In genomic region chr12:72271401-72271740, GRCh38 we compare ENCODE assay signal across 8 cellular contexts. TPM values are rescaled to one million over a fixed set of nuclear protein-coding genes. Genes with fewer than 3 reads are reported as not detected.
DNase-seq lines count a peak whose midpoint lies in the region; ATAC-seq and TF ChIP-seq lines count a peak whose summit lies in the region.

No MANE protein-coding gene starts in this region.

- no peak for TF ChIP-seq POLR2A in stomach (IDR thresholded peaks at IDR 0.05)

- no peak overlapping the region for H3K27ac Mint-ChIP-seq in activated naive CD8-positive, alpha-beta T cell
- H3K27ac Mint-ChIP-seq in activated naive CD8-positive, alpha-beta T cell treated with anti-CD3 and anti-CD28 coated beads, Interleukin-2, amount 50 U/mL, for 24 hours: no peak overlapping the region

- intact Hi-C loops in stomach (cut with DNase I; ENCODE audit: low total_unique reads): no loop called here

- no peaks in the 10 kb centered on the region for H3K36me3 Mint-ChIP-seq in activated naive CD8-positive, alpha-beta T cell
- no peaks in the 10 kb centered on the region for H3K36me3 Mint-ChIP-seq in activated naive CD8-positive, alpha-beta T cell treated with anti-CD3 and anti-CD28 coated beads, Interleukin-2, amount 50 U/mL, for 24 hours (ENCODE audit: low read depth)

- H3K9me3 ChIP-seq in iPS-15b (ENCODE audit: control insufficient read depth, insufficient read depth, low read length): no peaks in the 10 kb centered on the region
- no peaks in the 10 kb centered on the region for H3K9me3 ChIP-seq in stomach

- peak overlapping the region; percentile 28 for H3K9ac ChIP-seq in iPS-15b (ENCODE audit: low read depth, low read length)

- H3K4me3 Mint-ChIP-seq in activated naive CD8-positive, alpha-beta T cell: peak overlapping the region; percentile 7
- H3K4me3 Mint-ChIP-seq in activated naive CD8-positive, alpha-beta T cell treated with anti-CD3 and anti-CD28 coated beads, Interleukin-2, amount 50 U/mL, for 24 hours: no peak overlapping the region

- H3K4me1 Mint-ChIP-seq in activated naive CD8-positive, alpha-beta T cell (ENCODE audit: low read depth): peaks cover 6% of the 10 kb centered on the region
- peaks cover 4% of the 10 kb centered on the region for H3K4me1 Mint-ChIP-seq in activated naive CD8-positive, alpha-beta T cell treated with anti-CD3 and anti-CD28 coated beads, Interleukin-2, amount 50 U/mL, for 24 hours

- no peaks in the 10 kb centered on the region for H3K9me3 Mint-ChIP-seq in activated naive CD8-positive, alpha-beta T cell (ENCODE audit: low read depth)
- H3K9me3 Mint-ChIP-seq in activated naive CD8-positive, alpha-beta T cell treated with anti-CD3 and anti-CD28 coated beads, Interleukin-2, amount 50 U/mL, for 24 hours: no peaks in the 10 kb centered on the region

- TF ChIP-seq CTCF in astrocyte of the cerebellum (IDR thresholded peaks at IDR 0.05; ENCODE audit: low read depth, low read length, missing control alignments): peak; percentile 43
- no peak for TF ChIP-seq CTCF in stomach (IDR thresholded peaks at IDR 0.05)

- H3K36me3 ChIP-seq in iPS-15b (ENCODE audit: control insufficient read depth, insufficient read depth, low read length) (no peaks in the 10 kb centered on the region), stomach (no peaks in the 10 kb centered on the region)

- no peak for DNase-seq in activated naive CD8-positive, alpha-beta T cell treated with anti-CD3 and anti-CD28 coated beads, Interleukin-2, amount 50 U/mL, for 24 hours
- DNase-seq in astrocyte of the cerebellum (ENCODE audit: low read depth) (peak; percentile 34), stomach (no peak), NCI-H1048 (lab: John Stamatoyannopoulos, UW) (no peak), HCEC 1CT (no peak), SIG-M5 (lab: John Stamatoyannopoulos, UW) (no peak)

- 0 to 6% (median 4%) methylated on average over 15 of the region's 15 CpGs for WGBS in stomach, 5 donors

- H3K4me3 ChIP-seq in astrocyte of the cerebellum (ENCODE audit: low read depth, low read length) (peak overlapping the region; percentile 79), iPS-15b (ENCODE audit: low read depth, low read length) (peak overlapping the region; percentile 63), stomach (peak overlapping the region; percentile 53 to 73 (median 60))

- H3K27ac ChIP-seq in stomach: peak overlapping the region in 3 of 5 donors; percentile 11 to 72 (median 72)

- H3K27me3 Mint-ChIP-seq in activated naive CD8-positive, alpha-beta T cell: peaks cover 30% of the 10 kb centered on the region
- H3K27me3 Mint-ChIP-seq in activated naive CD8-positive, alpha-beta T cell treated with anti-CD3 and anti-CD28 coated beads, Interleukin-2, amount 50 U/mL, for 24 hours: peaks cover 46% of the 10 kb centered on the region

- in situ Hi-C loops in astrocyte of the cerebellum (cut with HindIII; ENCODE audit: low sequenced_read_pairs): no loop called here

- TF ChIP-seq EP300 in stomach (IDR thresholded peaks at IDR 0.05): no peak

- H3K27me3 ChIP-seq in iPS-15b (ENCODE audit: control insufficient read depth, insufficient read depth, low read length) (peaks cover 22% of the 10 kb centered on the region), stomach (peaks cover 17 to 61% (median 35%) of the 10 kb centered on the region in 3 donors)

- no peak for ATAC-seq in activated naive CD8-positive, alpha-beta T cell treated with anti-CD3 and anti-CD28 coated beads, Interleukin-2, amount 50 U/mL, for 24 hours

- H3K4me1 ChIP-seq in iPS-15b (ENCODE audit: control insufficient read depth, insufficient read depth, low read length) (peaks cover 6% of the 10 kb centered on the region), stomach (peaks cover 8 to 37% (median 28%) of the 10 kb centered on the region in 4 donors)

RNA-seq across cellular contexts. Expression of gene TRHDE, which starts 0.8 kb away (rescaled TPM):
- total RNA-seq in stomach: 10 to 100 TPM in 1 of 5 donors, 1 to 10 TPM in 3, under 1 TPM in 1; 0.89 to 75.3 (median 4.9) TPM
- polyA plus RNA-seq in stomach: 1 to 10 TPM in 1 of 3 donors, under 1 TPM in 2; 0.13 to 5.0 (median 0.37) TPM
